ENCODE assay signal across 8 cellular contexts in genomic region chr2:96805946-96806345, GRCh38. TPM values are rescaled to one million over a fixed set of nuclear protein-coding genes. Genes with fewer than 3 reads are reported as not detected.
DNase-seq lines count a peak whose midpoint lies in the region; ATAC-seq and TF ChIP-seq lines count a peak whose summit lies in the region.
"Not testable (repeated sequence)": the region's sequence is repeated elsewhere in the genome, so short reads cannot be mapped to it uniquely, and the experiment has no call there.

No MANE protein-coding gene starts in this region.

- H3K4me3 Mint-ChIP-seq in CD8-positive, alpha-beta memory T cell, result peak overlapping the region in 6 of 7 donors; percentile 70 to 92 (median 85)
- H3K4me3 Mint-ChIP-seq in activated T-cell treated with anti-CD3 and anti-CD28 coated beads, Interleukin-2, amount 50 U/mL, for 72 hours, result peak overlapping the region in 1 of 2 donors; percentile 84
- peak overlapping the region; percentile 84 to 88 for H3K4me3 Mint-ChIP-seq in effector memory CD8-positive, alpha-beta T cell
- peak overlapping the region in 6 of 10 donors; percentile 70 to 96 (median 80) for H3K4me3 Mint-ChIP-seq in naive thymus-derived CD4-positive, alpha-beta T cell

- intact Hi-C loops in A673 (cut with micrococcal nuclease; ENCODE audit: unreplicated experiment); sigmoid colon (cut with DNase I): not testable (repeated sequence)
- intact Hi-C loops in naive thymus-derived CD4-positive, alpha-beta T cell (cut with micrococcal nuclease), result loop anchor here in 1 of 2 donors (1.0 to 10.0 kb wide), 2 partner anchors 10 to 201 kb away; partner anchors contain the start of gene CNNM3

- not testable (repeated sequence) for H3K36me3 ChIP-seq in A673 (ENCODE audit: insufficient read depth, low read length, poor library complexity, severe bottlenecking); CD8-positive, alpha-beta memory T cell (ENCODE audit: insufficient read depth, low read length); naive thymus-derived CD4-positive, alpha-beta T cell (ENCODE audit: control insufficient read depth in 2 of 3, insufficient read depth in 3 of 3, low read length in 3 of 3)
- H3K36me3 ChIP-seq in Peyer's patch, result peaks cover 0 to 54% (median 0%) of the 10 kb centered on the region in 3 donors
- H3K36me3 ChIP-seq in sigmoid colon, result peaks cover 0 to 34% (median 5%) of the 10 kb centered on the region in 4 donors

- 91% methylated on average over 15 to 18 of the region's 20 CpGs for WGBS in sigmoid colon, 2 donors

- ATAC-seq in activated T-cell treated with anti-CD3 and anti-CD28 coated beads, Interleukin-2, amount 50 U/mL, for 72 hours (replicated peaks in 1 of 2); effector memory CD8-positive, alpha-beta T cell (replicated peaks); naive thymus-derived CD4-positive, alpha-beta T cell: not testable (repeated sequence)

- TF ChIP-seq CTCF in A673 (conservative IDR thresholded peaks at IDR 0.05; ENCODE audit: low read depth, low read length); Peyer's patch (IDR thresholded peaks at IDR 0.05); VCaP (conservative IDR thresholded peaks at IDR 0.05); sigmoid colon (IDR thresholded peaks at IDR 0.05): not testable (repeated sequence)

- H3K27ac ChIP-seq in A673 (ENCODE audit: low read depth, low read length, poor library complexity, severe bottlenecking), result peak overlapping the region; percentile 42
- not testable (repeated sequence) for H3K27ac ChIP-seq in CD8-positive, alpha-beta memory T cell (ENCODE audit: low read depth, low read length); sigmoid colon
- H3K27ac ChIP-seq in Peyer's patch, result peak overlapping the region; percentile 29 to 81 (median 62)
- peak overlapping the region; percentile 71 for H3K27ac ChIP-seq in VCaP
- peak overlapping the region; percentile 51 for H3K27ac ChIP-seq in naive thymus-derived CD4-positive, alpha-beta T cell (ENCODE audit: low read depth, low read length)

- H3K27ac Mint-ChIP-seq in CD8-positive, alpha-beta memory T cell, result peak overlapping the region; percentile 91 to 99 (median 98)
- H3K27ac Mint-ChIP-seq in activated T-cell treated with anti-CD3 and anti-CD28 coated beads, Interleukin-2, amount 50 U/mL, for 72 hours, result peak overlapping the region; percentile 98
- H3K27ac Mint-ChIP-seq in effector memory CD8-positive, alpha-beta T cell, result peak overlapping the region; percentile 97 to 100
- peak overlapping the region; percentile 91 to 99 (median 98) for H3K27ac Mint-ChIP-seq in naive thymus-derived CD4-positive, alpha-beta T cell

- DNase-seq in A673 (ENCODE audit: low spot score); CD8-positive, alpha-beta memory T cell; activated T-cell treated with anti-CD3 and anti-CD28 coated beads, Interleukin-2, amount 50 U/mL, for 72 hours; effector memory CD8-positive, alpha-beta T cell; naive thymus-derived CD4-positive, alpha-beta T cell: not testable (repeated sequence)
- DNase-seq in Peyer's patch, result peak in 1 of 3 donors; percentile 4
- DNase-seq in sigmoid colon, result peak; percentile 2

- H3K27me3 Mint-ChIP-seq in CD8-positive, alpha-beta memory T cell; activated T-cell treated with anti-CD3 and anti-CD28 coated beads, Interleukin-2, amount 50 U/mL, for 72 hours (ENCODE audit: low read depth); effector memory CD8-positive, alpha-beta T cell; naive thymus-derived CD4-positive, alpha-beta T cell: not testable (repeated sequence)

- TF ChIP-seq EP300 in sigmoid colon (IDR thresholded peaks at IDR 0.05), result not testable (repeated sequence)

- H3K4me3 ChIP-seq in A673 (ENCODE audit: low read depth, low read length, poor library complexity, severe bottlenecking); CD8-positive, alpha-beta memory T cell (ENCODE audit: low read length); Peyer's patch; sigmoid colon: not testable (repeated sequence)
- H3K4me3 ChIP-seq in naive thymus-derived CD4-positive, alpha-beta T cell (ENCODE audit: low read length), result peak overlapping the region; percentile 15

- peaks cover 24 to 39% (median 26%) of the 10 kb centered on the region in 3 donors for H3K4me1 Mint-ChIP-seq in CD8-positive, alpha-beta memory T cell
- H3K4me1 Mint-ChIP-seq in activated T-cell treated with anti-CD3 and anti-CD28 coated beads, Interleukin-2, amount 50 U/mL, for 72 hours (ENCODE audit: low read depth), result peaks cover 14% of the 10 kb centered on the region
- peaks cover 22 to 24% of the 10 kb centered on the region in 2 donors for H3K4me1 Mint-ChIP-seq in effector memory CD8-positive, alpha-beta T cell (ENCODE audit: low read depth in 2 of 2)
- H3K4me1 Mint-ChIP-seq in naive thymus-derived CD4-positive, alpha-beta T cell, result peaks cover 14 to 25% (median 20%) of the 10 kb centered on the region in 7 donors

- not testable (repeated sequence) for TF ChIP-seq POLR2A in Peyer's patch (IDR thresholded peaks at IDR 0.05); sigmoid colon (IDR thresholded peaks at IDR 0.05)

- CTCF ChIA-PET in A673 (lab: Charles Lee), result interaction anchor here (0.7 kb wide), 1 partner anchor 10 kb away, joined by 6 read pairs; the partner anchor contains the start of gene CNNM3
- CTCF ChIA-PET in CD8-positive, alpha-beta memory T cell (lab: Charles Lee), result interaction anchor here (0.9 to 3.2 kb wide), 6 partner anchors 9 to 155 kb away, joined by 3 to 16 read pairs (median 6); partner anchors contain the start of genes ANKRD39, CNNM3 and CNNM4
- CTCF ChIA-PET in naive thymus-derived CD4-positive, alpha-beta T cell (lab: Charles Lee), result interaction anchor here (0.9 kb wide), 1 partner anchor 45 kb away, joined by 3 read pairs; no protein-coding TSS in a partner anchor

- H3K9me3 ChIP-seq in A673 (ENCODE audit: low read depth, low read length, poor library complexity, severe bottlenecking); CD8-positive, alpha-beta memory T cell (ENCODE audit: low read length); Peyer's patch; naive thymus-derived CD4-positive, alpha-beta T cell (ENCODE audit: control insufficient read depth in 2 of 3, low read length in 3 of 3); sigmoid colon: not testable (repeated sequence)

- peaks cover 12% of the 10 kb centered on the region for H3K4me1 ChIP-seq in A673 (ENCODE audit: insufficient read depth, low read length, poor library complexity, severe bottlenecking)
- peaks cover 42% of the 10 kb centered on the region for H3K4me1 ChIP-seq in CD8-positive, alpha-beta memory T cell (ENCODE audit: insufficient read depth, low read length)
- H3K4me1 ChIP-seq in Peyer's patch, result peaks cover 0 to 20% (median 5%) of the 10 kb centered on the region in 4 donors
- H3K4me1 ChIP-seq in naive thymus-derived CD4-positive, alpha-beta T cell (ENCODE audit: control insufficient read depth in 2 of 2, insufficient read depth in 2 of 2, low read length in 2 of 2), result peaks cover 25 to 30% of the 10 kb centered on the region in 2 donors
- H3K4me1 ChIP-seq in sigmoid colon, result not testable (repeated sequence)

- peaks cover 0 to 14% (median 3%) of the 10 kb centered on the region in 3 donors for H3K36me3 Mint-ChIP-seq in CD8-positive, alpha-beta memory T cell
- not testable (repeated sequence) for H3K36me3 Mint-ChIP-seq in activated T-cell treated with anti-CD3 and anti-CD28 coated beads, Interleukin-2, amount 50 U/mL, for 72 hours (ENCODE audit: insufficient read depth in 2 of 2)
- peaks cover 11% of the 10 kb centered on the region for H3K36me3 Mint-ChIP-seq in effector memory CD8-positive, alpha-beta T cell (ENCODE audit: insufficient read depth)
- peaks cover 0 to 15% (median 4%) of the 10 kb centered on the region in 5 donors for H3K36me3 Mint-ChIP-seq in naive thymus-derived CD4-positive, alpha-beta T cell

- not testable (repeated sequence) for H3K9me3 Mint-ChIP-seq in CD8-positive, alpha-beta memory T cell; activated T-cell treated with anti-CD3 and anti-CD28 coated beads, Interleukin-2, amount 50 U/mL, for 72 hours; effector memory CD8-positive, alpha-beta T cell; naive thymus-derived CD4-positive, alpha-beta T cell

- H3K27me3 ChIP-seq in A673 (replicated peaks; ENCODE audit: insufficient read depth, low read depth, low read length, poor library complexity); CD8-positive, alpha-beta memory T cell (ENCODE audit: insufficient read depth, low read length, poor library complexity, severe bottlenecking); Peyer's patch; naive thymus-derived CD4-positive, alpha-beta T cell (ENCODE audit: control insufficient read depth in 2 of 2, insufficient read depth in 2 of 2, low read length in 2 of 2); sigmoid colon: not testable (repeated sequence)

- BruUV-seq in A673 (replicated peaks; lab: Mats Ljungman, UMichigan), result not testable (repeated sequence)

- POLR2A ChIA-PET in A673 (lab: Charles Lee; ENCODE audit: low non-redundant PET), result not testable (repeated sequence)
- POLR2A ChIA-PET in CD8-positive, alpha-beta memory T cell (lab: Charles Lee), result interaction anchor here (1.0 to 4.7 kb wide), 3 partner anchors 10 to 35 kb away, joined by 5 to 40 read pairs (median 5); partner anchors contain the start of gene CNNM3
- POLR2A ChIA-PET in naive thymus-derived CD4-positive, alpha-beta T cell (lab: Charles Lee), result interaction anchor here (0.8 to 4.0 kb wide), 8 partner anchors 11 to 266 kb away, joined by 3 to 35 read pairs (median 4); partner anchors contain the start of genes CNNM3 and CNNM4

RNA-seq across cellular contexts. Expression of gene CNNM3, which starts 10.1 kb away (rescaled TPM):
- total RNA-seq in A673 (2021) (20.3 and 20.9 TPM in 2 replicates), Peyer's patch (100 to 1,000 TPM in 1 of 4 donors, 10 to 100 TPM in 3; 29.8 to 108 (median 44.8) TPM), sigmoid colon (10 to 100 TPM in 3 of 4 donors, 1 to 10 TPM in 1; 8.9 to 16.6 (median 11.8) TPM)
- 10 to 100 TPM; 32.6 to 36.6 TPM for total RNA-seq in CD8-positive, alpha-beta memory T cell
- 13.0 TPM for polyA plus RNA-seq in CD8-positive, alpha-beta memory T cell
- 10 to 100 TPM; 20.7 to 27.9 TPM for total RNA-seq in activated T-cell treated with anti-CD3 and anti-CD28 coated beads, Interleukin-2, amount 50 U/mL, for 72 hours
- 10 to 100 TPM; 32.1 to 51.5 (median 44.6) TPM for total RNA-seq in naive thymus-derived CD4-positive, alpha-beta T cell
- polyA plus RNA-seq in naive thymus-derived CD4-positive, alpha-beta T cell, result 1 to 10 TPM; 4.0 to 5.8 TPM
- 10 to 100 TPM in 1 of 3 donors, 1 to 10 TPM in 2; 1.2 to 11.9 (median 1.2) TPM for polyA plus RNA-seq in sigmoid colon

RNA-seq across cellular contexts. Expression of gene ANKRD23, which starts 37.9 kb away (rescaled TPM):
- total RNA-seq in A673 (2021), result 6.2 and 8.6 TPM in 2 replicates
- total RNA-seq in CD8-positive, alpha-beta memory T cell, result 1 to 10 TPM; 3.8 to 3.9 TPM
- polyA plus RNA-seq in CD8-positive, alpha-beta memory T cell, result 0.47 TPM
- 10 to 100 TPM in 2 of 4 donors, 1 to 10 TPM in 2; 7.4 to 14.0 (median 8.9) TPM for total RNA-seq in Peyer's patch
- 1 to 10 TPM; 4.4 to 5.7 TPM for total RNA-seq in activated T-cell treated with anti-CD3 and anti-CD28 coated beads, Interleukin-2, amount 50 U/mL, for 72 hours
- total RNA-seq in naive thymus-derived CD4-positive, alpha-beta T cell, result 10 to 100 TPM in 4 of 5 experiments, 1 to 10 TPM in 1; 9.4 to 19.8 (median 17.8) TPM
- polyA plus RNA-seq in naive thymus-derived CD4-positive, alpha-beta T cell, result under 1 TPM; 0.64 to 0.87 TPM
- total RNA-seq in sigmoid colon, result 1 to 10 TPM; 1.8 to 5.5 (median 4.2) TPM
- 1 to 10 TPM in 1 of 3 donors, under 1 TPM in 1, not detected in 1; 0.69 to 4.2 TPM for polyA plus RNA-seq in sigmoid colon

RNA-seq across cellular contexts. Expression of gene CNNM4, which starts 45.2 kb away (rescaled TPM):
- total RNA-seq in A673 (2021), result 15.0 and 16.3 TPM in 2 replicates
- 1 to 10 TPM; 6.9 to 7.2 TPM for total RNA-seq in CD8-positive, alpha-beta memory T cell
- polyA plus RNA-seq in CD8-positive, alpha-beta memory T cell, result 4.1 TPM
- 10 to 100 TPM; 19.0 to 53.9 (median 41.7) TPM for total RNA-seq in Peyer's patch
- total RNA-seq in activated T-cell treated with anti-CD3 and anti-CD28 coated beads, Interleukin-2, amount 50 U/mL, for 72 hours, result 1 to 10 TPM; 9.1 to 9.5 TPM
- total RNA-seq in naive thymus-derived CD4-positive, alpha-beta T cell, result 1 to 10 TPM; 4.6 to 9.5 (median 5.5) TPM
- 1 to 10 TPM; 1.4 to 2.0 TPM for polyA plus RNA-seq in naive thymus-derived CD4-positive, alpha-beta T cell
- 1 to 10 TPM; 2.3 to 6.6 (median 3.4) TPM for total RNA-seq in sigmoid colon
- polyA plus RNA-seq in sigmoid colon, result 10 to 100 TPM in 1 of 3 donors, 1 to 10 TPM in 2; 9.0 to 36.7 (median 9.2) TPM

RNA-seq across cellular contexts. Expression of gene ANKRD39, which starts 51.9 kb away (rescaled TPM):
- 21.0 and 25.3 TPM in 2 replicates for total RNA-seq in A673 (2021)
- total RNA-seq in CD8-positive, alpha-beta memory T cell, result 10 to 100 TPM; 30.9 to 32.2 TPM
- 29.6 TPM for polyA plus RNA-seq in CD8-positive, alpha-beta memory T cell
- total RNA-seq in Peyer's patch, result 10 to 100 TPM in 3 of 4 donors, 1 to 10 TPM in 1; 5.8 to 17.3 (median 15.4) TPM
- 10 to 100 TPM; 16.5 to 17.2 TPM for total RNA-seq in activated T-cell treated with anti-CD3 and anti-CD28 coated beads, Interleukin-2, amount 50 U/mL, for 72 hours
- total RNA-seq in naive thymus-derived CD4-positive, alpha-beta T cell, result 10 to 100 TPM; 12.0 to 38.4 (median 16.4) TPM
- 10 to 100 TPM; 15.6 to 19.9 TPM for polyA plus RNA-seq in naive thymus-derived CD4-positive, alpha-beta T cell
- 10 to 100 TPM; 11.4 to 34.1 (median 26.1) TPM for total RNA-seq in sigmoid colon
- polyA plus RNA-seq in sigmoid colon, result 10 to 100 TPM; 12.5 to 14.8 (median 12.6) TPM
